ENCODE assay signal across 9 cellular contexts in the genomic region with DNA sequence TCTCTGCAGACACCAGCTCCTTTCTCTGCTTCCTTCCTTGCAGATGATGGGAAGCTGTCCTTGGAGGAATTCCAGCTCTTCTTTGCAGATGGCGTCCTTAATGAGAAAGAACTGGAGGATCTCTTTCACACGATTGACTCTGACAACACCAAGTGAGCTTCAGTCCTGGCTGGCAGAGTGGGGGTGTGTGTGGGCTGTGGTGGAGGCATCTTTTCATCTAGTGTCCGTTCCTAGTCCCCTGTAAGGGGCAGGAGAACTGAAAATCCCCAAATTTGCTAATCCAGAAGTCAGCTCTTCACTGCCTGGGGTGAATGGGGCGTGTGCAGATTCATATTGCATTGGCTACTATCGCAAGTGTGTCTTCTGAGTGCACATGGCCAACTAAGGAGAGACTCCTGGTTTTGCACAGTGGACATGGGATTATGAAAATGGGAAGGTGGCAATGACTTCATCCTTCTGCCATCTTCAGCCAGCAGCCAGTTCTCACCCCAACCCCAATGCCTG. TPM values are rescaled to one million over a fixed set of nuclear protein-coding genes. Genes with fewer than 3 reads are reported as not detected.
"Had no signal": no experiment of that assay in that cellular context is flagged by ENCODE, and none has a peak within 500 bp of the region (broad histone marks: within the 10 kb centered on the region; RNA-seq: fewer than 3 reads in every experiment).

No MANE protein-coding gene starts in this region.

- H3K4me2 ChIP-seq: GM23338 had no signal

- H3K4me1 ChIP-seq: HAP-1 had no signal

- DNase-seq: HFFc6, KBM-7 had no signal

- H3K4me3 Mint-ChIP-seq: GM23338, HFFc6, IgD-negative memory B cell had no signal

- H3K27ac Mint-ChIP-seq: GM23338, HFFc6, IgD-negative memory B cell had no signal

- H3K9me3 ChIP-seq: HAP-1 had no signal

- H3K4me1 Mint-ChIP-seq: GM23338, IgD-negative memory B cell had no signal

- H3K4me3 ChIP-seq: GM23338, HAP-1 had no signal

- H3K36me3 Mint-ChIP-seq: IgD-negative memory B cell had no signal

- H3K27ac ChIP-seq: HL-60 had no signal

- H2AFZ ChIP-seq: GM23338 had no signal

- H3K36me3 ChIP-seq: HAP-1 had no signal

- ATAC-seq: HCT116, HepG2 had no signal

RNA-seq across cellular contexts. Expression of a gene that starts 10.4 kb away (rescaled TPM):
- total RNA-seq: HT1080 had no signal
